In genomic region chr16:52492789-52493357, GRCh38 we compare ENCODE assay signal across 17 cellular contexts. TPM values are rescaled to one million over a fixed set of nuclear protein-coding genes. Genes with fewer than 3 reads are reported as not detected.
DNase-seq lines count a peak whose midpoint lies in the region; ATAC-seq, FAIRE-seq and TF ChIP-seq lines count a peak whose summit lies in the region.
"Had no signal": no experiment of that assay in that cellular context is flagged by ENCODE, and none has a peak within 500 bp of the region (broad histone marks: within the 10 kb centered on the region; RNA-seq: fewer than 3 reads in every experiment).

No MANE protein-coding gene starts in this region.

- H3K4me1 ChIP-seq in A549 (no peaks in the 10 kb centered on the region), BE2C (peaks cover 21% of the 10 kb centered on the region)
- no peaks in the 10 kb centered on the region for H3K4me1 ChIP-seq in naive thymus-derived CD4-positive, alpha-beta T cell (ENCODE audit: control insufficient read depth in 2 of 2, insufficient read depth in 2 of 2, low read length in 2 of 2)
- H3K4me1 ChIP-seq: psoas muscle had no signal

- H3K4me3 ChIP-seq in A549 (no peak overlapping the region), BE2C (ENCODE audit: low read depth, low read length) (no peak overlapping the region)
- no peak overlapping the region for H3K4me3 ChIP-seq in naive thymus-derived CD4-positive, alpha-beta T cell (ENCODE audit: low read length)
- H3K4me3 ChIP-seq: MG63, Peyer's patch, psoas muscle had no signal

- no peaks in the 10 kb centered on the region for H3K4me1 Mint-ChIP-seq in naive thymus-derived CD4-positive, alpha-beta T cell
- H3K4me1 Mint-ChIP-seq: activated CD4-positive, alpha-beta T cell treated with anti-CD3 and anti-CD28 coated beads for 36 hours had no signal

- no peak for TF ChIP-seq POLR2A in A549 (IDR thresholded peaks at IDR 0.05; ENCODE audit: low read length)

- H3K27ac Mint-ChIP-seq in naive thymus-derived CD4-positive, alpha-beta T cell: no peak overlapping the region
- H3K27ac Mint-ChIP-seq: activated CD4-positive, alpha-beta T cell treated with anti-CD3 and anti-CD28 coated beads for 36 hours; activated T-cell treated with anti-CD3 and anti-CD28 coated beads, Interleukin-2, amount 50 U/mL, for 24 hours; T-helper 1 cell treated with Interleukin-12 subunit alpha and Interleukin-12 subunit beta and Interleukin-4 antibody, amounts not matched to agents 30 μg/mL and 1 μg/mL, for 36 hours had no signal

- intact Hi-C loops in naive thymus-derived CD4-positive, alpha-beta T cell (cut with micrococcal nuclease): no loop called here

- FAIRE-seq in A549 (lab: Jason Lieb, UNC): peak; percentile 46

- H3K36me3 Mint-ChIP-seq in naive thymus-derived CD4-positive, alpha-beta T cell: no peaks in the 10 kb centered on the region

- POLR2A ChIA-PET in A549 (lab: Yijun Ruan, JAX): no interaction called here
- POLR2A ChIA-PET in naive thymus-derived CD4-positive, alpha-beta T cell (lab: Charles Lee): no interaction called here

- 53% methylated on average over 5 of the region's 5 CpGs for WGBS in A549 (ENCODE audit: missing lambda C conversion rate)

- TF ChIP-seq RAD21 in A549 (conservative IDR thresholded peaks at IDR 0.05 in 1 of 2, IDR thresholded peaks at IDR 0.05 in 1 of 2): no peak

- no peaks in the 10 kb centered on the region for H3K9me3 ChIP-seq in A549
- H3K9me3 ChIP-seq in naive thymus-derived CD4-positive, alpha-beta T cell (ENCODE audit: control insufficient read depth in 2 of 3, low read length in 3 of 3): no peaks in the 10 kb centered on the region
- no peaks in the 10 kb centered on the region for H3K9me3 ChIP-seq in BE2C
- H3K9me3 ChIP-seq: MG63, Peyer's patch, psoas muscle had no signal

- DNase-seq in A549 (ENCODE audit: low read depth in 1 of 2, low spot score in 1 of 2) (no peak), NCI-H69 (lab: John Stamatoyannopoulos, UW) (peak; percentile 4), BE2C (no peak)
- DNase-seq in effector CD4-positive, alpha-beta T cell: no peak
- no peak for DNase-seq in naive thymus-derived CD4-positive, alpha-beta T cell
- DNase-seq: activated CD4-positive, alpha-beta T cell treated with anti-CD3 and anti-CD28 coated beads for 36 hours; activated T-cell treated with anti-CD3 and anti-CD28 coated beads, Interleukin-2, amount 50 U/mL, for 24 hours; erythroblast; kidney glomerular epithelial cell; MG63; NCI-H446; Peyer's patch; psoas muscle had no signal

- CTCF ChIA-PET in A549 (lab: Yijun Ruan, JAX): interaction anchor here (0.7 kb wide), 1 partner anchor 22 kb away, joined by 3 read pairs; no protein-coding TSS in a partner anchor
- CTCF ChIA-PET in naive thymus-derived CD4-positive, alpha-beta T cell (lab: Charles Lee): no interaction called here

- H3K4me2 ChIP-seq in A549: no peak overlapping the region

- ATAC-seq in A549: no peak
- ATAC-seq in GM18907 (IDR thresholded peaks at IDR 0.05; ENCODE audit: unreplicated experiment): peak; percentile 91
- peak; percentile 79 for ATAC-seq in HG02870 (IDR thresholded peaks at IDR 0.05; ENCODE audit: unreplicated experiment)
- no peak for ATAC-seq in GM18502 (IDR thresholded peaks at IDR 0.05; ENCODE audit: poor library complexity, unreplicated experiment)
- no peak for ATAC-seq in naive thymus-derived CD4-positive, alpha-beta T cell
- ATAC-seq: activated CD4-positive, alpha-beta T cell treated with anti-CD3 and anti-CD28 coated beads for 36 hours; psoas muscle had no signal

- no peak for TF ChIP-seq EP300 in A549 (IDR thresholded peaks at IDR 0.05)

- no peak overlapping the region for H3K4me3 Mint-ChIP-seq in naive thymus-derived CD4-positive, alpha-beta T cell
- H3K4me3 Mint-ChIP-seq: activated CD4-positive, alpha-beta T cell treated with anti-CD3 and anti-CD28 coated beads for 36 hours; activated T-cell treated with anti-CD3 and anti-CD28 coated beads, Interleukin-2, amount 50 U/mL, for 24 hours; T-helper 1 cell treated with Interleukin-12 subunit alpha and Interleukin-12 subunit beta and Interleukin-4 antibody, amounts not matched to agents 30 μg/mL and 1 μg/mL, for 36 hours had no signal

- no peaks in the 10 kb centered on the region for H3K27me3 Mint-ChIP-seq in naive thymus-derived CD4-positive, alpha-beta T cell
- H3K27me3 Mint-ChIP-seq: activated CD4-positive, alpha-beta T cell treated with anti-CD3 and anti-CD28 coated beads for 36 hours; activated T-cell treated with anti-CD3 and anti-CD28 coated beads, Interleukin-2, amount 50 U/mL, for 24 hours had no signal

- H3K36me3 ChIP-seq in naive thymus-derived CD4-positive, alpha-beta T cell (ENCODE audit: control insufficient read depth in 2 of 3, insufficient read depth in 3 of 3, low read length in 3 of 3): no peaks in the 10 kb centered on the region
- no peaks in the 10 kb centered on the region for H3K36me3 ChIP-seq in BE2C
- H3K36me3 ChIP-seq: MG63, Peyer's patch had no signal

- no peak overlapping the region for H3K27ac ChIP-seq in A549
- no peak overlapping the region for H3K27ac ChIP-seq in naive thymus-derived CD4-positive, alpha-beta T cell (ENCODE audit: low read depth, low read length)
- H3K27ac ChIP-seq: psoas muscle had no signal

- TF ChIP-seq CTCF in A549 (IDR thresholded peaks at IDR 0.05): no peak
- no peak for TF ChIP-seq CTCF in BE2C (IDR thresholded peaks at IDR 0.05; ENCODE audit: low read depth, low read length)

- H3K9me3 Mint-ChIP-seq in naive thymus-derived CD4-positive, alpha-beta T cell: peaks cover 0 to 11% (median 5%) of the 10 kb centered on the region in 11 donors
- H3K9me3 Mint-ChIP-seq: activated T-cell treated with anti-CD3 and anti-CD28 coated beads, Interleukin-2, amount 50 U/mL, for 24 hours had no signal

- no peaks in the 10 kb centered on the region for H3K27me3 ChIP-seq in naive thymus-derived CD4-positive, alpha-beta T cell (ENCODE audit: control insufficient read depth in 2 of 2, insufficient read depth in 2 of 2, low read length in 2 of 2)
- H3K27me3 ChIP-seq in BE2C: no peaks in the 10 kb centered on the region
- H3K27me3 ChIP-seq: MG63, Peyer's patch had no signal

TF ChIP-seq in A549, 52 proteins besides CTCF, POLR2A, EP300 and RAD21:
- TF ChIP-seq ESRRA (IDR thresholded peaks at IDR 0.05; ENCODE audit: borderline replicate concordance, low read length): no peak
- no peak for TF ChIP-seq CEBPB (IDR thresholded peaks at IDR 0.05)
- TF ChIP-seq CHD4 (IDR thresholded peaks at IDR 0.05; ENCODE audit: borderline replicate concordance): no peak
- TF ChIP-seq, protein P1, sequence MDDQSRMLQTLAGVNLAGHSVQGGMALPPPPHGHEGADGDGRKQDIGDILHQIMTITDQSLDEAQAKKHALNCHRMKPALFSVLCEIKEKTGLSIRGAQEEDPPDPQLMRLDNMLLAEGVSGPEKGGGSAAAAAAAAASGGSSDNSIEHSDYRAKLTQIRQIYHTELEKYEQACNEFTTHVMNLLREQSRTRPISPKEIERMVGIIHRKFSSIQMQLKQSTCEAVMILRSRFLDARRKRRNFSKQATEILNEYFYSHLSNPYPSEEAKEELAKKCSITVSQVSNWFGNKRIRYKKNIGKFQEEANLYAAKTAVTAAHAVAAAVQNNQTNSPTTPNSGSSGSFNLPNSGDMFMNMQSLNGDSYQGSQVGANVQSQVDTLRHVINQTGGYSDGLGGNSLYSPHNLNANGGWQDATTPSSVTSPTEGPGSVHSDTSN (IDR thresholded peaks at IDR 0.05): no peak
- no peak for TF ChIP-seq ZFP36 (IDR thresholded peaks at IDR 0.05; ENCODE audit: borderline replicate concordance, partially characterized antibody)
- no peak for TF ChIP-seq ZNF302 (CRISPR knock-in tag; IDR thresholded peaks at IDR 0.05)
- no peak for TF ChIP-seq ZC3H11A (IDR thresholded peaks at IDR 0.05)

RNA-seq across cellular contexts. Expression of gene TOX3, which starts 54.1 kb away (rescaled TPM):
- polyA plus RNA-seq in A549 (2011; rRNA removed): 2.2 and 4.1 TPM in 2 replicates
- 0.62 and 0.73 TPM in 2 replicates for polyA plus RNA-seq in A549 (2012; cell fraction: cytosol; rRNA removed)
- 0.24 and 1.4 TPM in 2 replicates for polyA plus RNA-seq in A549 (2012; cell fraction: nucleus; rRNA removed)
- polyA plus RNA-seq in A549 (2017; fragmentation: RNase III; extraction: RNeasy Plus Mini Kit Qiagen cat#74134 plus additional on column Dnase treatment): 0.05 to 0.10 TPM in 2 of 3 replicates, not detected in the other
- 5.5 and 6.6 TPM in 2 replicates for polyA minus RNA-seq in A549 (2011; rRNA and poly(A)+ RNA removed)
- total RNA-seq in naive thymus-derived CD4-positive, alpha-beta T cell: not detected
- not detected for polyA plus RNA-seq in naive thymus-derived CD4-positive, alpha-beta T cell
- polyA plus RNA-seq in BE2C (2012; ENCODE audit: insufficient read depth, insufficient read length, low read depth): 3.7 TPM
- total RNA-seq: activated CD4-positive, alpha-beta T cell treated with anti-CD3 and anti-CD28 coated beads for 36 hours; psoas muscle had no signal

Comparison
In these comparisons a context has a peak if more than half of its experiments do, and no peak if none do; other contexts are left out.
1. ATAC-seq: peak in GM18907 (single experiment) and HG02870 (single experiment); none in A549 (0 of 2), GM18502 (single experiment) and naive thymus-derived CD4-positive, alpha-beta T cell (single experiment).